11 cellular contexts compared by ENCODE assay signal in genomic region chr2:16546128-16546754, GRCh38.
A peak's percentile ranks its signal among the peaks of the same experiment; 100 is the strongest.
DNase-seq lines count a peak whose midpoint lies in the region; ATAC-seq, FAIRE-seq and TF ChIP-seq lines count a peak whose summit lies in the region.
"Had no signal": no experiment of that assay in that cellular context is flagged by ENCODE, and none has a peak within 500 bp of the region (broad histone marks: within the 10 kb centered on the region; RNA-seq: fewer than 3 reads in every experiment).

No MANE protein-coding gene starts in this region.

- H3K4me3 ChIP-seq in Caco-2 (ENCODE audit: low read depth, low read length) (no peak overlapping the region), adrenal gland (no peak overlapping the region), kidney (ENCODE audit: low read length in 2 of 2) (no peak overlapping the region)

- H3K27me3 Mint-ChIP-seq in Caco-2 (ENCODE audit: insufficient read depth, unreplicated experiment) = peaks cover 5% of the 10 kb centered on the region

- TF ChIP-seq POLR2A in adrenal gland (IDR thresholded peaks at IDR 0.05) = no peak

- H3K4me1 Mint-ChIP-seq in Caco-2 (ENCODE audit: low read depth, unreplicated experiment) = no peaks in the 10 kb centered on the region

- H3K27ac Mint-ChIP-seq in Caco-2 (ENCODE audit: unreplicated experiment) = no peak overlapping the region

- POLR2A ChIA-PET in Caco-2 (lab: Charles Lee) = no interaction called here

- intact Hi-C loops in Caco-2 (cut with micrococcal nuclease; ENCODE audit: unreplicated experiment) (no loop called here), adrenal gland (cut with DNase I) (no loop called here), kidney (cut with DNase I) (no loop called here)

- H3K9me3 ChIP-seq in Caco-2 = no peaks in the 10 kb centered on the region
- H3K9me3 ChIP-seq in adrenal gland (replicated peaks in 1 of 3) = no peaks in the 10 kb centered on the region
- no peaks in the 10 kb centered on the region for H3K9me3 ChIP-seq in kidney (ENCODE audit: control insufficient read depth in 1 of 2, low read length in 2 of 2)

- 64 to 84% (median 74%) methylated on average over 2 of the region's 2 CpGs for WGBS in adrenal gland, 4 donors

- no peaks in the 10 kb centered on the region for H3K36me3 Mint-ChIP-seq in Caco-2 (ENCODE audit: insufficient read depth, unreplicated experiment)

- no peaks in the 10 kb centered on the region for H3K9me3 Mint-ChIP-seq in Caco-2 (ENCODE audit: unreplicated experiment)

- CTCF ChIA-PET in Caco-2 (lab: Charles Lee) = no interaction called here

- no peaks in the 10 kb centered on the region for H3K4me1 ChIP-seq in Caco-2
- no peaks in the 10 kb centered on the region for H3K4me1 ChIP-seq in adrenal gland (replicated peaks in 1 of 2)
- no peaks in the 10 kb centered on the region for H3K4me1 ChIP-seq in kidney (ENCODE audit: control insufficient read depth in 1 of 2, insufficient read depth in 1 of 2, low read depth in 1 of 2, low read length in 2 of 2)

- no peak for TF ChIP-seq EP300 in Ishikawa (IDR thresholded peaks at IDR 0.05; ENCODE audit: borderline replicate concordance)

- no peaks in the 10 kb centered on the region for H3K27me3 ChIP-seq in Caco-2 (replicated peaks; ENCODE audit: control insufficient read depth, insufficient read depth, low read length)
- H3K27me3 ChIP-seq in adrenal gland = no peaks in the 10 kb centered on the region

- no peak overlapping the region for H3K27ac ChIP-seq in adrenal gland
- H3K27ac ChIP-seq in kidney (ENCODE audit: low read depth in 2 of 2, low read length in 2 of 2) = no peak overlapping the region

- no peak overlapping the region for H3K9ac ChIP-seq in kidney (ENCODE audit: low read length in 2 of 2)

- no peak for ATAC-seq in GM21723 (IDR thresholded peaks at IDR 0.05; ENCODE audit: unreplicated experiment)

- TF ChIP-seq CTCF in Caco-2 (IDR thresholded peaks at IDR 0.05; ENCODE audit: insufficient read depth in 1 of 2, low read depth in 1 of 2, low read length in 1 of 2, severe bottlenecking in 1 of 2, unreplicated experiment in 1 of 2) = no peak
- TF ChIP-seq CTCF in adrenal gland (IDR thresholded peaks at IDR 0.05) = no peak
- no peak for TF ChIP-seq CTCF in kidney (IDR thresholded peaks at IDR 0.05; ENCODE audit: borderline replicate concordance, extremely low read depth, insufficient read depth)

- H3K4me3 Mint-ChIP-seq in Caco-2 (ENCODE audit: unreplicated experiment) = no peak overlapping the region

- peak; percentile 46 to 80 for DNase-seq in Caco-2
- DNase-seq in adrenal gland = peak in 5 of 7 donors; percentile 15 to 28 (median 24)
- no peak for DNase-seq in kidney
- no peak for DNase-seq in middle frontal gyrus (ENCODE audit: extremely low spot score, low spot score)
- no peak for DNase-seq in amniotic stem cell (lab: John Stamatoyannopoulos, UW)
- DNase-seq in mesenteric fat pad (ENCODE audit: low spot score) = no peak
- DNase-seq: NCI-H69 had no signal

- FAIRE-seq in kidney (lab: Jason Lieb, UNC) = peak; percentile 23
- FAIRE-seq: G401.6, islet of Langerhans had no signal

- H3K36me3 ChIP-seq in Caco-2 (ENCODE audit: control insufficient read depth, insufficient read depth, low read length) = no peaks in the 10 kb centered on the region
- H3K36me3 ChIP-seq in adrenal gland (replicated peaks in 1 of 2) = no peaks in the 10 kb centered on the region
- no peaks in the 10 kb centered on the region for H3K36me3 ChIP-seq in kidney (ENCODE audit: control insufficient read depth in 1 of 2, insufficient read depth in 2 of 2, low read length in 2 of 2)

- no peak for TF ChIP-seq RAD21 in Ishikawa (IDR thresholded peaks at IDR 0.05; ENCODE audit: low read depth)

- BruUV-seq in Caco-2 (replicated peaks; lab: Mats Ljungman, UMichigan) = no TSS peak

TF ChIP-seq in Ishikawa, 13 proteins besides CTCF, POLR2A, EP300 and RAD21:
- peak; percentile 94 for TF ChIP-seq REST (IDR thresholded peaks at IDR 0.05; ENCODE audit: low read depth)
- no peak for TF ChIP-seq EGR1 (IDR thresholded peaks at IDR 0.05)

Comparison
In these comparisons a context has a peak if more than half of its experiments do, and no peak if none do; other contexts are left out.
1. DNase-seq: peak in Caco-2 (2 of 2) and adrenal gland (5 of 7); none in kidney (single experiment), middle frontal gyrus (single experiment), amniotic stem cell (single experiment) and mesenteric fat pad (single experiment).